Comparison of ENCODE assay signal across 19 cellular contexts in genomic region chr22:41963453-41964105, GRCh38. TPM values are rescaled to one million over a fixed set of nuclear protein-coding genes. Genes with fewer than 3 reads are reported as not detected.
DNase-seq lines count a peak whose midpoint lies in the region; ATAC-seq and TF ChIP-seq lines count a peak whose summit lies in the region.
"Had no signal": no experiment of that assay in that cellular context is flagged by ENCODE, and none has a peak within 500 bp of the region (broad histone marks: within the 10 kb centered on the region; RNA-seq: fewer than 3 reads in every experiment).

No MANE protein-coding gene starts in this region.

- in situ Hi-C loops in astrocyte of the spinal cord (cut with HindIII; ENCODE audit: low sequenced_read_pairs) = no loop called here

- ATAC-seq in left lung = peak; percentile 77
- ATAC-seq: activated T-helper 17 cell treated with anti-CD3 and anti-CD28 coated beads, Interleukin-2, amount 50 U/mL, for 72 hours; body of pancreas; stimulated activated memory B cell treated with anti-CD40 and anti-IgM and Interleukin-4, amounts not matched to agents 10 μg/mL and 1 μg/mL and 100 μg/mL, for 72 hours had no signal

- TF ChIP-seq CTCF in astrocyte of the spinal cord (IDR thresholded peaks at IDR 0.05; ENCODE audit: low read depth, low read length) (no peak), left lung (IDR thresholded peaks at IDR 0.05) (no peak)

- no peaks in the 10 kb centered on the region for H3K36me3 ChIP-seq in left lung
- H3K36me3 ChIP-seq: right atrium auricular region had no signal

- peaks cover 0 to under 1% of the 10 kb centered on the region in 2 donors for H3K27me3 ChIP-seq in left lung
- H3K27me3 ChIP-seq: body of pancreas, right atrium auricular region had no signal

- peaks cover 0 to 5% of the 10 kb centered on the region in 2 donors for H3K4me1 ChIP-seq in left lung
- H3K4me1 ChIP-seq: body of pancreas had no signal

- H3K27ac ChIP-seq in left lung = peak overlapping the region in 1 of 2 donors; percentile 3
- peak overlapping the region; percentile 38 for H3K27ac ChIP-seq in substantia nigra (ENCODE audit: low read depth, low read length, poor library complexity, severe bottlenecking)
- H3K27ac ChIP-seq: body of pancreas, right atrium auricular region had no signal

- H3K4me3 ChIP-seq in astrocyte of the spinal cord (ENCODE audit: low read depth, low read length) = no peak overlapping the region
- H3K4me3 ChIP-seq in left lung = no peak overlapping the region
- H3K4me3 ChIP-seq: body of pancreas, right atrium auricular region had no signal

- intact Hi-C loops in left lung (cut with DNase I) = loop anchor here in 1 of 2 donors (10.0 kb wide), 1 partner anchor 151 kb away; no protein-coding TSS in a partner anchor

- H3K9me3 ChIP-seq in left lung = no peaks in the 10 kb centered on the region
- H3K9me3 ChIP-seq: body of pancreas, right atrium auricular region had no signal

- DNase-seq in MV-4-11 (lab: John Stamatoyannopoulos, UW) = peak; percentile 86
- DNase-seq in astrocyte of the spinal cord (ENCODE audit: low read depth, low spot score) = peak; percentile 46
- peak in 1 of 2 donors; percentile 63 for DNase-seq in left lung
- DNase-seq in substantia nigra (lab: John Stamatoyannopoulos, UW) = peak in 34 of 49 donors; percentile 10 to 74 (median 40)
- no peak for DNase-seq in NCI-H774 (lab: John Stamatoyannopoulos, UW)
- DNase-seq in NCI-H510A treated with DMSO at 0.1 percent for 48 hours (lab: John Stamatoyannopoulos, UW) = no peak
- DNase-seq in activated CD4-positive, CD25-positive, alpha-beta regulatory T cell (lab: John Stamatoyannopoulos, UW) = no peak
- DNase-seq: activated CD4-positive, alpha-beta memory T cell treated with anti-CD3 and anti-CD28 coated beads, Interleukin-2, amount 10 ng/mL, durations not matched to agents 7 days and 5 days; body of pancreas; CD8-positive, alpha-beta memory T cell; NCI-H187 treated with DMSO at 0.1 percent for 48 hours; NCI-H526; Right ventricle myocardium superior; stimulated activated CD4-positive, alpha-beta T cell treated with anti-CD3 and anti-CD28 coated beads, Interleukin-2, amount 100 ng/mL, for 48 hours had no signal

RNA-seq across cellular contexts. Expression of gene SEPTIN3, which starts 5.7 kb away (rescaled TPM):
- 1 to 10 TPM in 1 of 2 donors, under 1 TPM in 1; 0.99 to 2.0 TPM for total RNA-seq in left lung
- total RNA-seq: LHCN-M2, myocyte had no signal

RNA-seq across cellular contexts. Expression of gene CENPM, which starts 16.6 kb away (rescaled TPM):
- total RNA-seq in left lung = 10 to 100 TPM in 1 of 2 donors, 1 to 10 TPM in 1; 9.6 to 12.0 TPM
- total RNA-seq: body of pancreas, right atrium auricular region had no signal

RNA-seq across cellular contexts. Expression of gene WBP2NL, which starts 35.0 kb away (rescaled TPM):
- 1 to 10 TPM; 1.6 to 1.8 TPM for total RNA-seq in left lung
- total RNA-seq: LHCN-M2, myocyte had no signal

RNA-seq across cellular contexts. Expression of gene TNFRSF13C, which starts 37.0 kb away (rescaled TPM):
- total RNA-seq in left lung = under 1 TPM; 0.15 to 0.42 TPM
- total RNA-seq: body of pancreas had no signal

Comparison
In these comparisons a context has a peak if more than half of its experiments do, and no peak if none do; other contexts are left out.
1. DNase-seq: peak in MV-4-11 (single experiment), astrocyte of the spinal cord (single experiment) and substantia nigra (34 of 49); none in NCI-H774 (single experiment), NCI-H510A treated with DMSO at 0.1 percent for 48 hours (single experiment) and activated CD4-positive, CD25-positive, alpha-beta regulatory T cell (0 of 4).